8 cellular contexts compared by ENCODE assay signal in the genomic region with DNA sequence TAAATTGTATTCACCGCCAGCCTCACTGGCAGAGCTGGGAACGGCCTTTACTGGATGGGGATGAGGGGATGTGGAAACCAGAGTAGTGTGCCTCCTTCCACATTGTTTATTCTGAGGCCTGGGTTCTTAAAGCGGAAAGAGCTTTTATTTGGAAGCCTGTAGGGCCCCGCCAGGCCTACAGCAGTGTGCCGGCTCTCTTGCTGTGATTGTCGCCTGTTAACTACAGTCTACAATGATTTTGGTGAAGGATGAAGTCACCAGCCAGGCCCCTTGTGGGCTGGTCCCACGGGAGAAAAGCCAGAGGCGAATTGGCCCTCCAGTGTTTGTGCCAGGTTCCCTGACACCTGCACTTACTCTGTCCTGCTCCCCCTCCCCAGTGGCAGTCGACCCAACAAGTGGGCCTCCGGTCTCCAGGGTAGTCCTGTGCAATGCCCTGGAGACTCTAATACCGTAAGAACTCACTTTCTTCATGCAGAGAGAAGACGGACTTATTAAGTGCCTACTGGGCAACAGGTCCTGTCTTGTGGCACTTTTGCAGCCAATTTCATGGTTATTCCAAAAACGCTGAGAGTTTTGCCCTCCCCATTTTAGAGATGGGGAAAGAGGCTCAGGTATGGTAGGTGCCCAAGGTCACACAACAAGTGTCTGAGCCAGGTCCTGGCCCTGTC. TPM values are rescaled to one million over a fixed set of nuclear protein-coding genes. Genes with fewer than 3 reads are reported as not detected.
A peak's percentile ranks its signal among the peaks of the same experiment; 100 is the strongest.
DNase-seq lines count a peak whose midpoint lies in the region; ATAC-seq and TF ChIP-seq lines count a peak whose summit lies in the region.

No MANE protein-coding gene starts in this region.

- peaks cover 64% of the 10 kb centered on the region for H3K79me2 ChIP-seq in osteoblast (ENCODE audit: insufficient read depth, low read length)

- H4K20me1 ChIP-seq in osteoblast (ENCODE audit: insufficient read depth, low read length) = peaks cover 26% of the 10 kb centered on the region

- H3K9me3 ChIP-seq in ES-I3 (ENCODE audit: control insufficient read depth, insufficient read depth, low read length) = no peaks in the 10 kb centered on the region
- H3K9me3 ChIP-seq in SJCRH30 (replicated peaks) = no peaks in the 10 kb centered on the region
- H3K9me3 ChIP-seq in osteoblast (ENCODE audit: low read depth, low read length) = no peaks in the 10 kb centered on the region

- DNase-seq in SJCRH30 = peak in 1 of 2 experiments; percentile 26
- DNase-seq in fibroblast of mammary gland (ENCODE audit: low read depth) = no peak
- peak; percentile 74 for DNase-seq in osteoblast (ENCODE audit: insufficient read length, low spot score, missing footprints)
- no peak for DNase-seq in LoVo (ENCODE audit: low spot score)

- peak overlapping the region; percentile 88 for H3K4me2 ChIP-seq in osteoblast (ENCODE audit: insufficient read depth, low read length)

- H3K27ac ChIP-seq in SJCRH30 = no peak overlapping the region
- peak overlapping the region; percentile 94 for H3K27ac ChIP-seq in osteoblast (ENCODE audit: low read depth, low read length)

- TF ChIP-seq CTCF in fibroblast of mammary gland (conservative IDR thresholded peaks at IDR 0.05; ENCODE audit: control insufficient read depth, insufficient read depth, low read depth, low read length) = no peak
- TF ChIP-seq CTCF in osteoblast (IDR thresholded peaks at IDR 0.05; ENCODE audit: extremely low read depth, low read depth, low read length) = no peak

- H3K4me3 ChIP-seq in SJCRH30 (peak overlapping the region; percentile 61), fibroblast of mammary gland (ENCODE audit: control insufficient read depth, low read depth, low read length) (peak overlapping the region; percentile 87), osteoblast (ENCODE audit: insufficient read depth, low read length) (peak overlapping the region; percentile 91)

- H3K36me3 ChIP-seq in ES-I3 (ENCODE audit: insufficient read depth, low read length) = peaks cover 2% of the 10 kb centered on the region; the same call in 1 of the 2 replicates
- no peaks in the 10 kb centered on the region for H3K36me3 ChIP-seq in SJCRH30
- H3K36me3 ChIP-seq in osteoblast (ENCODE audit: insufficient read depth, low read length) = peaks cover 32% of the 10 kb centered on the region

- no peaks in the 10 kb centered on the region for H3K4me1 ChIP-seq in ES-I3 (ENCODE audit: insufficient read depth, low read length)
- peaks cover 8% of the 10 kb centered on the region; the same call in 1 of the 2 replicates for H3K4me1 ChIP-seq in SJCRH30
- peaks cover 47% of the 10 kb centered on the region for H3K4me1 ChIP-seq in osteoblast (ENCODE audit: insufficient read depth, low read length)

- no peaks in the 10 kb centered on the region for H3K27me3 ChIP-seq in SJCRH30
- H3K27me3 ChIP-seq in osteoblast (ENCODE audit: insufficient read depth, low read length) = no peaks in the 10 kb centered on the region

- no peak for ATAC-seq in GM21423 (IDR thresholded peaks at IDR 0.05; ENCODE audit: unreplicated experiment)
- ATAC-seq in HG03175 (IDR thresholded peaks at IDR 0.05; ENCODE audit: unreplicated experiment) = no peak
- ATAC-seq in HG02610 (IDR thresholded peaks at IDR 0.05; ENCODE audit: unreplicated experiment) = no peak

- H2AFZ ChIP-seq in osteoblast (ENCODE audit: low read length) = no peak overlapping the region

- peak overlapping the region; percentile 48; the same call in 1 of the 2 replicates for H3K9ac ChIP-seq in ES-I3 (ENCODE audit: low read depth, low read length)

RNA-seq across cellular contexts. Expression of gene MICAL2, which starts 1.2 kb away (rescaled TPM):
- total RNA-seq in SJCRH30 (2014; rRNA removed; shearing (Covaris generic)) = 5.9 and 7.8 TPM in 2 replicates
- 109 and 156 TPM in 2 replicates for total RNA-seq in osteoblast

Comparison
In these comparisons a context has a peak if more than half of its experiments do, and no peak if none do; other contexts are left out.
1. RNA of gene MICAL2, which starts 1.2 kb away (total RNA-seq): 109 to 156 TPM in osteoblast; 5.9 to 7.8 TPM in SJCRH30; every median in the first group is over 10 times any median in the second.
2. Peak in every context shown above with its lines, with median percentiles within 50 percentile points of each other: H3K4me3 ChIP-seq.